Comparison of ENCODE assay signal across 9 cellular contexts in the genomic region with DNA sequence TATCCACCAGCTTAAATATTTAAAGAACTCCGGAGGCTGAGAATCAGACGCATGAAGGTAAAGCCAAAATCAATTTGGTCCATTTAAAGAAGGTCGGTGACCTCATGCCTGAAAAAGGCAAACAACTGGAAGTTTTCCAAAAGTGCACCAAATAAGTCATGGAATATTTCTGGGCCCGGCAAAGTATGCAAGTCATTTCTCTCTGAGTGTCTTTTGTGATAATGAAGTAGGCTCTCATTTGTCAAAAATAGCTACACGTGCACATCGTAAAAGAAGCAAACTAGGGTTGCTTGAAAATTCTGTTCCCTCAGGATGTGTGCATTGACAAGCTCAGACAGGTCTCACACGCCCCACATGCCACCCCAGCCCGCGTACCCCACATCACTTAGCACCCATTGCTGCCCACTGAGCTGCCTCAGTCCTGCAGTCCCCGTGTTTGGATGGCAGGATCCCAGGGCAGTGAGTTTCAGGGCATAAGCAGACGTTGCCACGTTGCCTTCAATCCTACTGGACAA. TPM values are rescaled to one million over a fixed set of nuclear protein-coding genes. Genes with fewer than 3 reads are reported as not detected.
A peak's percentile ranks its signal among the peaks of the same experiment; 100 is the strongest.
DNase-seq lines count a peak whose midpoint lies in the region; ATAC-seq and TF ChIP-seq lines count a peak whose summit lies in the region.
"Had no signal": no experiment of that assay in that cellular context is flagged by ENCODE, and none has a peak within 500 bp of the region (broad histone marks: within the 10 kb centered on the region; RNA-seq: fewer than 3 reads in every experiment).

No MANE protein-coding gene starts in this region.

- no TSS peak for BruUV-seq in A673 (replicated peaks; lab: Mats Ljungman, UMichigan)

- H3K9me3 Mint-ChIP-seq in activated CD4-positive, alpha-beta T cell treated with anti-CD3 and anti-CD28 coated beads, Interleukin-2, amount 10 ng/mL, durations not matched to agents 24 days and 14 days = no peaks in the 10 kb centered on the region

- H3K36me3 ChIP-seq in A673 (ENCODE audit: insufficient read depth, low read length, poor library complexity, severe bottlenecking) (no peaks in the 10 kb centered on the region), mucosa of descending colon (ENCODE audit: low read depth) (no peaks in the 10 kb centered on the region)

- TF ChIP-seq CTCF in A673 (conservative IDR thresholded peaks at IDR 0.05; ENCODE audit: low read depth, low read length) = no peak
- no peak for TF ChIP-seq CTCF in epithelial cell of esophagus (IDR thresholded peaks at IDR 0.05; ENCODE audit: insufficient read depth, low read depth, low read length, missing control alignments)
- no peak for TF ChIP-seq CTCF in mucosa of descending colon (IDR thresholded peaks at IDR 0.05)

- no peak overlapping the region for H3K4me3 Mint-ChIP-seq in activated CD4-positive, alpha-beta T cell treated with anti-CD3 and anti-CD28 coated beads, Interleukin-2, amount 10 ng/mL, durations not matched to agents 24 days and 14 days

- no peak overlapping the region for H3K27ac ChIP-seq in A673 (ENCODE audit: low read depth, low read length, poor library complexity, severe bottlenecking)

- H3K36me3 Mint-ChIP-seq in activated CD4-positive, alpha-beta T cell treated with anti-CD3 and anti-CD28 coated beads, Interleukin-2, amount 10 ng/mL, durations not matched to agents 24 days and 14 days (ENCODE audit: low read depth) = peaks cover 2% of the 10 kb centered on the region

- H3K9me3 ChIP-seq in A673 (ENCODE audit: low read depth, low read length, poor library complexity, severe bottlenecking) = no peaks in the 10 kb centered on the region
- H3K9me3 ChIP-seq in mucosa of descending colon = no peaks in the 10 kb centered on the region

- H3K4me1 ChIP-seq in A673 (ENCODE audit: insufficient read depth, low read length, poor library complexity, severe bottlenecking) = peaks cover 3% of the 10 kb centered on the region
- peaks cover 20% of the 10 kb centered on the region for H3K4me1 ChIP-seq in mucosa of descending colon (ENCODE audit: low read depth)

- no peak overlapping the region for H3K27ac Mint-ChIP-seq in activated CD4-positive, alpha-beta T cell treated with anti-CD3 and anti-CD28 coated beads, Interleukin-2, amount 10 ng/mL, durations not matched to agents 24 days and 14 days

- H3K27me3 ChIP-seq in A673 (replicated peaks; ENCODE audit: insufficient read depth, low read depth, low read length, poor library complexity) = no peaks in the 10 kb centered on the region

- DNase-seq in A673 (ENCODE audit: low spot score) = peak; percentile 57
- peak; percentile 52 for DNase-seq in NCI-H226
- peak; percentile 65 for DNase-seq in epithelial cell of esophagus (ENCODE audit: low read depth)
- peak in 2 of 3 donors; percentile 30 to 46 for DNase-seq in mucosa of descending colon
- no peak for DNase-seq in activated CD8-positive, alpha-beta memory T cell treated with anti-CD3 and anti-CD28 coated beads, Interleukin-2, amount 50 U/mL, for 4 hours
- DNase-seq in activated CD4-positive, alpha-beta T cell treated with anti-CD3 and anti-CD28 coated beads, Interleukin-2, amount 10 ng/mL, durations not matched to agents 24 days and 14 days = no peak
- DNase-seq in 8988T = no peak
- DNase-seq: activated effector memory CD4-positive, alpha-beta T cell treated with anti-CD3 and anti-CD28 coated beads, Interleukin-2, amount 50 U/mL, for 16 hours had no signal

- no peak overlapping the region for H3K4me3 ChIP-seq in A673 (ENCODE audit: low read depth, low read length, poor library complexity, severe bottlenecking)
- no peak overlapping the region for H3K4me3 ChIP-seq in epithelial cell of esophagus (ENCODE audit: low read length)
- no peak overlapping the region for H3K4me3 ChIP-seq in mucosa of descending colon

- ATAC-seq in mucosa of descending colon (no peak), GM21528 (IDR thresholded peaks at IDR 0.05; ENCODE audit: low FRiP score, unreplicated experiment) (no peak)

- intact Hi-C loops in A673 (cut with micrococcal nuclease; ENCODE audit: unreplicated experiment) (loop anchor here (10.0 kb wide), 1 partner anchor 233 kb away; a partner anchor contains a TSS), mucosa of descending colon (cut with DNase I, micrococcal nuclease) (no loop called here)
- intact Hi-C loops in activated CD4-positive, alpha-beta T cell treated with anti-CD3 and anti-CD28 coated beads, Interleukin-2, amount 10 ng/mL, durations not matched to agents 24 days and 14 days (cut with micrococcal nuclease) = no loop called here

- H3K27me3 Mint-ChIP-seq in activated CD4-positive, alpha-beta T cell treated with anti-CD3 and anti-CD28 coated beads, Interleukin-2, amount 10 ng/mL, durations not matched to agents 24 days and 14 days = no peaks in the 10 kb centered on the region

- CTCF ChIA-PET in A673 (lab: Charles Lee) = no interaction called here

- POLR2A ChIA-PET in A673 (lab: Charles Lee; ENCODE audit: low non-redundant PET) = no interaction called here

- H3K4me1 Mint-ChIP-seq in activated CD4-positive, alpha-beta T cell treated with anti-CD3 and anti-CD28 coated beads, Interleukin-2, amount 10 ng/mL, durations not matched to agents 24 days and 14 days = peaks cover 6% of the 10 kb centered on the region

RNA-seq across cellular contexts. Expression of a gene that starts 20.5 kb away (rescaled TPM):
- total RNA-seq in A673 (2021) (52.3 and 53.5 TPM in 2 replicates), mucosa of descending colon (100 to 1,000 TPM; 247 to 252 (median 247) TPM)
- 36.0 and 36.6 TPM in 2 replicates for total RNA-seq in activated CD4-positive, alpha-beta T cell treated with anti-CD3 and anti-CD28 coated beads, Interleukin-2, amount 10 ng/mL, durations not matched to agents 24 days and 14 days

RNA-seq across cellular contexts. Expression of a gene that starts 31.9 kb away (rescaled TPM):
- total RNA-seq in A673 (2021) (50.2 and 53.2 TPM in 2 replicates), mucosa of descending colon (100 to 1,000 TPM; 114 to 191 (median 140) TPM)
- 42.1 and 44.2 TPM in 2 replicates for total RNA-seq in activated CD4-positive, alpha-beta T cell treated with anti-CD3 and anti-CD28 coated beads, Interleukin-2, amount 10 ng/mL, durations not matched to agents 24 days and 14 days

Comparison
In these comparisons a context has a peak if more than half of its experiments do, and no peak if none do; other contexts are left out.
1. DNase-seq: peak in A673 (single experiment), NCI-H226 (single experiment), epithelial cell of esophagus (single experiment) and mucosa of descending colon (2 of 3); none in activated CD8-positive, alpha-beta memory T cell treated with anti-CD3 and anti-CD28 coated beads, Interleukin-2, amount 50 U/mL, for 4 hours (single experiment), activated CD4-positive, alpha-beta T cell treated with anti-CD3 and anti-CD28 coated beads, Interleukin-2, amount 10 ng/mL, durations not matched to agents 24 days and 14 days (single experiment) and 8988T (single experiment).